In the genomic region with DNA sequence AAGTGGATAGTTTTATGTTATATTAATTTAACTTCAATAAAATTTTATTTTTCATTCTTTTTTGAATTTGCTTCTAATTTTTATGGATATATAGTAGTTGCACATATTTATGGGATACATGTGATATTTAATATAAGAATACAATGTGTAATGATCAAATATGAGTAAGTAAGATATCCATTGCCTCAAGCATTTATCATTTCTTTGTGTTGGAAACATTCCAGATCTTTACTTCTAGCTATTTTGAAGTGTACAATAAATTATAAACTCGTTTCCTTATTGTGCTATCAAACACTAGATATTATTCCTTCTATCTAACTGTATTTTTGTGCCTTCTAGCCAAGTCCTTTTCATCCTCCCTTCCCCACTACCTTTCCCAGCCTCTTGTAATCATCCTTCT, we compare ENCODE assay signal across 11 cellular contexts.
"Had no signal": no experiment of that assay in that cellular context is flagged by ENCODE, and none has a peak within 500 bp of the region (broad histone marks: within the 10 kb centered on the region; RNA-seq: fewer than 3 reads in every experiment).

No MANE protein-coding gene starts in this region.

- DNase-seq: H9, HFFc6, IMR-90, KG1 had no signal

- H3K9me3 Mint-ChIP-seq: GM23338, HFFc6 had no signal

- H3K27ac Mint-ChIP-seq: GM23338, H9, HFFc6 had no signal

- ATAC-seq: GM23338, HCT116, K562 had no signal

- H3K4me3 Mint-ChIP-seq: GM23338, H9, HFFc6 had no signal

- H3K4me3 ChIP-seq: GM23338, K562 had no signal

- H3K27ac ChIP-seq: HL-60 had no signal

- FAIRE-seq: H1, H54, HTR-8/SVneo, K562 had no signal
